ENCODE assay signal across 24 cellular contexts in genomic region chr11:17538054-17538453, GRCh38. TPM values are rescaled to one million over a fixed set of nuclear protein-coding genes. Genes with fewer than 3 reads are reported as not detected.
DNase-seq lines count a peak whose midpoint lies in the region; ATAC-seq and TF ChIP-seq lines count a peak whose summit lies in the region.
"Had no signal": no experiment of that assay in that cellular context is flagged by ENCODE, and none has a peak within 500 bp of the region (broad histone marks: within the 10 kb centered on the region; RNA-seq: fewer than 3 reads in every experiment).

No MANE protein-coding gene starts in this region.

- H3K27me3 ChIP-seq in H7 (ENCODE audit: control insufficient read depth, insufficient read depth, low read length) (peaks cover 4% of the 10 kb centered on the region; the same call in 1 of the 2 replicates), neural progenitor cell (peaks cover 9% of the 10 kb centered on the region), spleen (replicated peaks in 1 of 7) (peaks cover 0 to 8% (median 0%) of the 10 kb centered on the region in 7 donors), heart right ventricle (peaks cover 0 to 20% (median 9%) of the 10 kb centered on the region in 7 donors)
- H3K27me3 ChIP-seq: BE2C; BLaER1 treated with 17β-estradiol and CSF1 and Interleukin-3, amounts not matched to agents 10 nM and 100 nM had no signal

- H3K27ac ChIP-seq in neural progenitor cell (no peak overlapping the region), spleen (no peak overlapping the region), heart right ventricle (no peak overlapping the region)
- H3K27ac ChIP-seq: A549; BLaER1 treated with 17β-estradiol and CSF1 and Interleukin-3, amounts not matched to agents 10 nM and 100 nM had no signal

- H3K9ac ChIP-seq in neural progenitor cell = no peak overlapping the region
- H3K9ac ChIP-seq: BLaER1 treated with 17β-estradiol and CSF1 and Interleukin-3, amounts not matched to agents 10 nM and 100 nM had no signal

- no peaks in the 10 kb centered on the region for H3F3A ChIP-seq in neural progenitor cell (ENCODE audit: low read depth)

- H3K9me3 ChIP-seq in neural progenitor cell (ENCODE audit: low read depth) = no peaks in the 10 kb centered on the region
- no peaks in the 10 kb centered on the region for H3K9me3 ChIP-seq in spleen
- H3K9me3 ChIP-seq in heart right ventricle = no peaks in the 10 kb centered on the region
- H3K9me3 ChIP-seq: A549; BE2C; BLaER1 treated with 17β-estradiol and CSF1 and Interleukin-3, amounts not matched to agents 10 nM and 100 nM had no signal

- no peaks in the 10 kb centered on the region for H3K4me1 Mint-ChIP-seq in chondrocyte (ENCODE audit: low read depth)
- H3K4me1 Mint-ChIP-seq in neural progenitor cell = peaks cover 18% of the 10 kb centered on the region
- H3K4me1 Mint-ChIP-seq in activated T-cell treated with anti-CD3 and anti-CD28 coated beads, Interleukin-2, amount 50 U/mL, for 24 hours (ENCODE audit: low read depth) = no peaks in the 10 kb centered on the region
- H3K4me1 Mint-ChIP-seq: CD14-positive monocyte; CD8-positive, alpha-beta memory T cell had no signal

- H3K4me3 ChIP-seq in H7 (ENCODE audit: insufficient read depth, low read depth, low read length) (no peak overlapping the region), neural progenitor cell (no peak overlapping the region), spleen (no peak overlapping the region), heart right ventricle (no peak overlapping the region)
- H3K4me3 ChIP-seq: A549; BLaER1 treated with 17β-estradiol and CSF1 and Interleukin-3, amounts not matched to agents 10 nM and 100 nM; GM12878 had no signal

- peak overlapping the region; percentile 5 for H2AFZ ChIP-seq in neural progenitor cell (replicated peaks)

- H3K36me3 Mint-ChIP-seq in chondrocyte (ENCODE audit: low read depth) (no peaks in the 10 kb centered on the region), neural progenitor cell (no peaks in the 10 kb centered on the region)
- no peaks in the 10 kb centered on the region for H3K36me3 Mint-ChIP-seq in activated T-cell treated with anti-CD3 and anti-CD28 coated beads, Interleukin-2, amount 50 U/mL, for 24 hours (ENCODE audit: low read depth)
- H3K36me3 Mint-ChIP-seq: CD14-positive monocyte; CD8-positive, alpha-beta memory T cell had no signal

- intact Hi-C loops in spleen (cut with DNase I; ENCODE audit: low total_unique reads) = no loop called here
- intact Hi-C loops in heart right ventricle (cut with DNase I) = no loop called here

- TF ChIP-seq CTCF in chondrocyte (IDR thresholded peaks at IDR 0.05) (no peak), neural progenitor cell (IDR thresholded peaks at IDR 0.05) (no peak), spleen (IDR thresholded peaks at IDR 0.05 in 8 of 11, conservative IDR thresholded peaks at IDR 0.05 in 3 of 11) (no peak), heart right ventricle (IDR thresholded peaks at IDR 0.05) (no peak)

- H3K9me3 Mint-ChIP-seq in chondrocyte (ENCODE audit: low read depth) (no peaks in the 10 kb centered on the region), neural progenitor cell (no peaks in the 10 kb centered on the region)
- H3K9me3 Mint-ChIP-seq in activated T-cell treated with anti-CD3 and anti-CD28 coated beads, Interleukin-2, amount 50 U/mL, for 24 hours = no peaks in the 10 kb centered on the region
- H3K9me3 Mint-ChIP-seq: CD14-positive monocyte; CD4-positive, alpha-beta T cell; CD8-positive, alpha-beta memory T cell; H9; HFFc6 had no signal

- WGBS in spleen, 5 donors = 92 to 100% (median 95%) methylated on average over 1 of the region's 1 CpG
- 88 to 94% methylated on average over 1 of the region's 1 CpG for WGBS in heart right ventricle, 2 donors

- ATAC-seq in heart right ventricle = no peak
- ATAC-seq: A549, GM12878 had no signal

- DNase-seq in H7 (peak; percentile 64), chondrocyte (ENCODE audit: low spot score) (peak; percentile 5), neural progenitor cell (ENCODE audit: low spot score) (no peak), spleen (peak; percentile 19), SK-N-DZ (ENCODE audit: low spot score) (no peak), heart right ventricle (no peak)
- no peak for DNase-seq in activated T-cell treated with anti-CD3 and anti-CD28 coated beads, Interleukin-2, amount 50 U/mL, for 24 hours
- DNase-seq: 8988T; ACHN; AML-193; BE2C; CD4-positive, alpha-beta T cell; CD8-positive, alpha-beta memory T cell; DMS 273 treated with DMSO at 0.1 percent for 48 hours; DMS79; EL; GDM1; GOT3; H9; HFFc6 had no signal

- H3K79me2 ChIP-seq in neural progenitor cell (ENCODE audit: low read depth) = no peaks in the 10 kb centered on the region

- no peaks in the 10 kb centered on the region for H3K4me1 ChIP-seq in neural progenitor cell
- no peaks in the 10 kb centered on the region for H3K4me1 ChIP-seq in spleen
- H3K4me1 ChIP-seq in heart right ventricle = no peaks in the 10 kb centered on the region
- H3K4me1 ChIP-seq: BE2C had no signal

- H3K36me3 ChIP-seq in H7 (replicated peaks; ENCODE audit: control insufficient read depth, insufficient read depth, low read length) (no peaks in the 10 kb centered on the region), neural progenitor cell (no peaks in the 10 kb centered on the region), spleen (no peaks in the 10 kb centered on the region), heart right ventricle (no peaks in the 10 kb centered on the region)
- H3K36me3 ChIP-seq: BE2C; BLaER1 treated with 17β-estradiol and CSF1 and Interleukin-3, amounts not matched to agents 10 nM and 100 nM had no signal

- H3K4me3 Mint-ChIP-seq in chondrocyte (ENCODE audit: unreplicated experiment) (no peak overlapping the region), neural progenitor cell (no peak overlapping the region)
- H3K4me3 Mint-ChIP-seq in activated T-cell treated with anti-CD3 and anti-CD28 coated beads, Interleukin-2, amount 50 U/mL, for 24 hours = no peak overlapping the region
- H3K4me3 Mint-ChIP-seq: CD14-positive monocyte; CD4-positive, alpha-beta T cell; CD8-positive, alpha-beta memory T cell; H9; HFFc6 had no signal

- H4K20me1 ChIP-seq in neural progenitor cell (ENCODE audit: low read depth) = no peaks in the 10 kb centered on the region
- H4K20me1 ChIP-seq: BLaER1 treated with 17β-estradiol and CSF1 and Interleukin-3, amounts not matched to agents 10 nM and 100 nM had no signal

- peaks cover 51% of the 10 kb centered on the region for H3K27me3 Mint-ChIP-seq in chondrocyte (ENCODE audit: low read depth)
- H3K27me3 Mint-ChIP-seq in neural progenitor cell (ENCODE audit: insufficient read depth, low read depth) = peaks cover 4% of the 10 kb centered on the region
- no peaks in the 10 kb centered on the region for H3K27me3 Mint-ChIP-seq in activated T-cell treated with anti-CD3 and anti-CD28 coated beads, Interleukin-2, amount 50 U/mL, for 24 hours

- no peak for TF ChIP-seq POLR2A in spleen (IDR thresholded peaks at IDR 0.05)

- H3K27ac Mint-ChIP-seq in chondrocyte (ENCODE audit: unreplicated experiment) (no peak overlapping the region), neural progenitor cell (peak overlapping the region; percentile 38)
- no peak overlapping the region for H3K27ac Mint-ChIP-seq in activated T-cell treated with anti-CD3 and anti-CD28 coated beads, Interleukin-2, amount 50 U/mL, for 24 hours
- H3K27ac Mint-ChIP-seq: CD4-positive, alpha-beta T cell; CD8-positive, alpha-beta memory T cell; H9; HFFc6 had no signal

- no peak overlapping the region for H3K4me2 ChIP-seq in neural progenitor cell
- H3K4me2 ChIP-seq: A549 had no signal

RNA-seq across cellular contexts. Expression of gene USH1C, which starts 6.2 kb away (rescaled TPM):
- 0.55 and 0.81 TPM in 2 replicates for total RNA-seq in H7 (2014; rRNA removed; shearing (Covaris generic))
- 0.72 to 0.92 TPM in 2 of 3 replicates, not detected in the other for total RNA-seq in chondrocyte
- 0.24 and 0.56 TPM in 2 replicates for total RNA-seq in neural progenitor cell (ENCODE audit: low replicate concordance)
- total RNA-seq in spleen = not detected
- polyA plus RNA-seq in spleen = under 1 TPM in 1 of 3 donors, not detected in 2; 0.12 TPM
- polyA plus RNA-seq in SK-N-DZ (2014; cell fraction: cytosol; rRNA removed) = 4.3 and 5.8 TPM in 2 replicates
- 21.0 and 21.4 TPM in 2 replicates for polyA plus RNA-seq in SK-N-DZ (2014; cell fraction: nucleus; rRNA removed)
- 1 to 10 TPM in 1 of 10 donors, under 1 TPM in 1, not detected in 8; 0.97 to 1.9 TPM for total RNA-seq in heart right ventricle
- under 1 TPM in 1 of 2 donors, not detected in 1; 0.22 TPM for polyA plus RNA-seq in heart right ventricle
- total RNA-seq: CD4-positive, alpha-beta T cell; CD8-positive, alpha-beta memory T cell; GM12878; HFFc6 had no signal
- polyA plus RNA-seq: CD14-positive monocyte; CD8-positive, alpha-beta memory T cell; GM12878 had no signal

RNA-seq across cellular contexts. Expression of gene OTOG, which starts 9.0 kb away (rescaled TPM):
- total RNA-seq in H7 (2014; rRNA removed; shearing (Covaris generic)) = 0.69 and 1.1 TPM in 2 replicates
- total RNA-seq in chondrocyte (0.08 to 0.82 TPM in 2 of 3 replicates, not detected in the other), neural progenitor cell (ENCODE audit: low replicate concordance) (0.34 and 42.1 TPM in 2 replicates), spleen (not detected), heart right ventricle (not detected)
- polyA plus RNA-seq in spleen (not detected), heart right ventricle (not detected)
- polyA plus RNA-seq in SK-N-DZ (2014; cell fraction: cytosol; rRNA removed) = 2.3 and 6.1 TPM in 2 replicates
- 8.0 and 9.8 TPM in 2 replicates for polyA plus RNA-seq in SK-N-DZ (2014; cell fraction: nucleus; rRNA removed)
- total RNA-seq: CD4-positive, alpha-beta T cell; CD8-positive, alpha-beta memory T cell; GM12878; HFFc6 had no signal
- polyA plus RNA-seq: A549; CD14-positive monocyte; CD8-positive, alpha-beta memory T cell; GM12878 had no signal

Comparison
In these comparisons a context has a peak if more than half of its experiments do, and no peak if none do; other contexts are left out.
1. DNase-seq: peak in H7 (single experiment), chondrocyte (single experiment) and spleen (single experiment); none in neural progenitor cell (single experiment), SK-N-DZ (single experiment), activated T-cell treated with anti-CD3 and anti-CD28 coated beads, Interleukin-2, amount 50 U/mL, for 24 hours (single experiment) and heart right ventricle (0 of 2).